ENCODE assay signal across 23 cellular contexts in the genomic region with DNA sequence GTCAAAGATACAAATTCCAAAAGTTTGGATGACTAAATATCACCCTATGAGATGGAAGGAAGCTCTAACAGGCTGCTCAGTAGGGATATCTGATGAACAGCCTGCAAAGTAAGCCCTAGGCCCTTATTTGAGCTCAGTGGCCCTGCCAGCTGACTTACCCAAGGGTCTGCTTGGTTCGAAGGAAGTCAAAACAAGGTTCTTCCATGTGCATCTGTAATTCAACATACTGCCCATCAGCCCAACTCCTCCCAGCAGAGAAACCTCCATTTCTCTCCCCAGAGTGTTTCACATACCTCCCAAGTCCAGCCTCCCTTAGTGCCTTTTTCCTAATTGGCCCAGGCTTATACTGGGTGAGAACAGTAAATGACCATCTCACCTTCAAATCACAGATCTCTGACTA.
DNase-seq lines count a peak whose midpoint lies in the region; ATAC-seq and TF ChIP-seq lines count a peak whose summit lies in the region.
"Had no signal": no experiment of that assay in that cellular context is flagged by ENCODE, and none has a peak within 500 bp of the region (broad histone marks: within the 10 kb centered on the region; RNA-seq: fewer than 3 reads in every experiment).

No MANE protein-coding gene starts in this region.

- peaks cover 19% of the 10 kb centered on the region for H3K4me1 Mint-ChIP-seq in stimulated activated naive CD8-positive, alpha-beta T cell treated with anti-CD3 and anti-CD28 coated beads, Interleukin-15, amount 100 ng/mL, for 72 hours
- no peaks in the 10 kb centered on the region for H3K4me1 Mint-ChIP-seq in WTC11
- no peaks in the 10 kb centered on the region for H3K4me1 Mint-ChIP-seq in memory B cell

- ATAC-seq in stimulated activated naive CD8-positive, alpha-beta T cell treated with anti-CD3 and anti-CD28 coated beads, Interleukin-15, amount 100 ng/mL, for 72 hours = no peak
- no peak for ATAC-seq in stimulated activated naive CD8-positive, alpha-beta T cell treated with anti-CD3 and anti-CD28 coated beads, Interleukin-15, Interleukin-2, amounts not matched to agents 100 U/mL and 50 U/mL, for 24 hours
- ATAC-seq in WTC11 (no peak), memory B cell (ENCODE audit: low read depth) (no peak), GM18867 (IDR thresholded peaks at IDR 0.05; ENCODE audit: unreplicated experiment) (no peak), GM21367 (IDR thresholded peaks at IDR 0.05; ENCODE audit: unreplicated experiment) (no peak)
- ATAC-seq: left cardiac atrium had no signal

- H3K27ac Mint-ChIP-seq in stimulated activated naive CD8-positive, alpha-beta T cell treated with anti-CD3 and anti-CD28 coated beads, Interleukin-15, amount 100 ng/mL, for 72 hours = peak overlapping the region; percentile 11 to 85
- H3K27ac Mint-ChIP-seq in WTC11 (0 out of 2 replicates have a peak overlapping the region, but pooled peaks have one; percentile 55), memory B cell (peak overlapping the region; percentile 64)

- no peak overlapping the region for H3K4me3 Mint-ChIP-seq in stimulated activated naive CD8-positive, alpha-beta T cell treated with anti-CD3 and anti-CD28 coated beads, Interleukin-15, amount 100 ng/mL, for 72 hours
- H3K4me3 Mint-ChIP-seq in WTC11 (no peak overlapping the region), memory B cell (no peak overlapping the region)
- H3K4me3 Mint-ChIP-seq: type B pancreatic cell had no signal

- no peak for DNase-seq in stimulated activated naive CD8-positive, alpha-beta T cell treated with anti-CD3 and anti-CD28 coated beads, Interleukin-15, amount 100 ng/mL, for 72 hours
- DNase-seq in stimulated activated naive CD8-positive, alpha-beta T cell treated with anti-CD3 and anti-CD28 coated beads, Interleukin-15, Interleukin-2, amounts not matched to agents 100 U/mL and 50 U/mL, for 24 hours = no peak
- DNase-seq in WTC11 (ENCODE audit: low spot score) (no peak), memory B cell (ENCODE audit: low spot score in 2 of 2) (no peak), AG08395 (ENCODE audit: low spot score) (no peak), COR-L47 (lab: John Stamatoyannopoulos, UW) (no peak)
- DNase-seq: activated CD4-positive, CD25-positive, alpha-beta regulatory T cell; activated effector memory CD4-positive, alpha-beta T cell treated with Interleukin-2 at 50 U/mL for 16 hours; aorta; cerebellar nuclear complex; EL; esophagus squamous epithelium; left cardiac atrium; NCI-H1105; NCI-H2081; NCI-H510A; RPMI8226; small intestine; stimulated activated CD4-positive, alpha-beta T cell treated with anti-CD3 and anti-CD28 coated beads, Interleukin-2, amount 100 ng/mL, for 48 hours; stomach had no signal

- H3K9me3 Mint-ChIP-seq in stimulated activated naive CD8-positive, alpha-beta T cell treated with anti-CD3 and anti-CD28 coated beads, Interleukin-15, amount 100 ng/mL, for 72 hours = no peaks in the 10 kb centered on the region
- H3K9me3 Mint-ChIP-seq in WTC11 (no peaks in the 10 kb centered on the region), memory B cell (no peaks in the 10 kb centered on the region)
- H3K9me3 Mint-ChIP-seq: type B pancreatic cell had no signal

- H3K36me3 Mint-ChIP-seq in WTC11 (peaks cover 73% of the 10 kb centered on the region), memory B cell (peaks cover 35% of the 10 kb centered on the region)

- no peaks in the 10 kb centered on the region for H3K27me3 Mint-ChIP-seq in stimulated activated naive CD8-positive, alpha-beta T cell treated with anti-CD3 and anti-CD28 coated beads, Interleukin-15, amount 100 ng/mL, for 72 hours
- H3K27me3 Mint-ChIP-seq in WTC11 (ENCODE audit: low read depth) (no peaks in the 10 kb centered on the region), memory B cell (no peaks in the 10 kb centered on the region)
- H3K27me3 Mint-ChIP-seq: type B pancreatic cell had no signal

- CTCF ChIA-PET in WTC11 (lab: Charles Lee) = no interaction called here

- POLR2A ChIA-PET in WTC11 (lab: Charles Lee) = no interaction called here

- TF ChIP-seq CTCF in WTC11 (IDR thresholded peaks at IDR 0.05) = no peak

TF ChIP-seq in WTC11, 78 proteins besides CTCF, POLR2A, EP300 and RAD21:
- no peak for TF ChIP-seq ESRRA (CRISPR knock-in tag; IDR thresholded peaks at IDR 0.05; ENCODE audit: borderline replicate concordance)
